In genomic region chr7:138006106-138006505, GRCh38 we compare ENCODE assay signal across 28 cellular contexts.
"Had no signal": no experiment of that assay in that cellular context is flagged by ENCODE, and none has a peak within 500 bp of the region (broad histone marks: within the 10 kb centered on the region; RNA-seq: fewer than 3 reads in every experiment).

No MANE protein-coding gene starts in this region.

- H3K4me2 ChIP-seq: SK-N-SH had no signal

- H3K36me3 ChIP-seq: SJCRH30 had no signal

- H3K9me2 ChIP-seq: SK-N-SH had no signal

- H3K27ac ChIP-seq: SJCRH30, VCaP had no signal

- DNase-seq: activated CD4-positive, alpha-beta memory T cell treated with anti-CD3 and anti-CD28 coated beads for 36 hours; activated CD4-positive, alpha-beta T cell treated with anti-CD3 and anti-CD28 coated beads, Interleukin-2, amount 10 ng/mL, durations not matched to agents 7 days and 5 days; activated CD4-positive, CD25-positive, alpha-beta regulatory T cell; activated CD8-positive, alpha-beta memory T cell treated with anti-CD3 and anti-CD28 coated beads for 24 hours; activated effector memory CD4-positive, alpha-beta T cell treated with anti-CD3 and anti-CD28 coated beads, Interleukin-2, amount 50 U/mL, for 16 hours; activated naive CD4-positive, alpha-beta T cell treated with Interleukin-2 at 50 U/mL for 16 hours; activated naive CD8-positive, alpha-beta T cell treated with anti-CD3 and anti-CD28 coated beads, Interleukin-2, amount 50 U/mL, for 24 hours; activated T-cell treated with anti-CD3 and anti-CD28 coated beads, Interleukin-2, amount 50 U/mL, for 4 hours; amniotic stem cell; KG1; NCI-H1092; NCI-H1417; NCI-H1694; NCI-H2029; NCI-H2107; NCI-H2171 treated with DMSO at 0.1 percent for 48 hours; NCI-H226; NCI-H510A; NCI-H526 treated with DMSO at 0.1 percent for 48 hours; NCI-H82; RPMI8226; SJCRH30; SK-N-SH; T-helper 1 cell had no signal

- H3K4me3 ChIP-seq: SJCRH30 had no signal

- H3K4me1 ChIP-seq: SJCRH30 had no signal

- ATAC-seq: activated naive CD4-positive, alpha-beta T cell treated with anti-CD3 and anti-CD28 coated beads, Interleukin-2, amount 50 U/mL, for 72 hours; activated naive CD8-positive, alpha-beta T cell treated with anti-CD3 and anti-CD28 coated beads, Interleukin-2, amount 50 U/mL, for 24 hours; activated T-cell treated with anti-CD3 and anti-CD28 coated beads, Interleukin-2, amount 50 U/mL, for 4 hours; Panc1; Right ventricle myocardium inferior had no signal

- H3K9ac ChIP-seq: SK-N-SH had no signal

- H3K9me3 ChIP-seq: SJCRH30, SK-N-SH had no signal
